In the genomic region with DNA sequence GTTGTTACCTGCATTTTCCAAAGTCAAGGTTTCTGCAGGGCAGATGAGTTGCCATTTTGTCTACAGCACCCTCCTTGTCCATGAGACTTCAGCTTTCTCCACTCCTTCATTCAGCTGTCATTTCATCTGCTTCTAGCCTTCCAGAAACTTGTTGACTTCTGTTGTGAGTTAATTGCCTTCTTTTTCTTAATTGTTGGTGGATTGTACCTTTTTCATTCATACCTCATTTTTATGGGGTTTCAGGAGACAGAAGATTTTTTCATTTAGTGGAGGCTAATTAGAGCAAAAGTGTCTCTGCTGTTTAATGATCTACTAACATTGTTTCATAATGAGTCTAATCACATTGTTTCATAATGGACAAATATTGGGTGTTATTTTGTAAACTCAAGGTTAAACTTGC, we compare ENCODE assay signal across 19 cellular contexts. TPM values are rescaled to one million over a fixed set of nuclear protein-coding genes. Genes with fewer than 3 reads are reported as not detected.
DNase-seq lines count a peak whose midpoint lies in the region; ATAC-seq and TF ChIP-seq lines count a peak whose summit lies in the region.
"Had no signal": no experiment of that assay in that cellular context is flagged by ENCODE, and none has a peak within 500 bp of the region (broad histone marks: within the 10 kb centered on the region; RNA-seq: fewer than 3 reads in every experiment).

No MANE protein-coding gene starts in this region.

- peaks cover 32% of the 10 kb centered on the region for H3K36me3 ChIP-seq in CD4-positive, CD25-positive, alpha-beta regulatory T cell (ENCODE audit: control insufficient read depth, insufficient read depth, low read length)
- H3K36me3 ChIP-seq in DND-41 (ENCODE audit: insufficient read depth, low read length), result peaks cover 57% of the 10 kb centered on the region
- H3K36me3 ChIP-seq: right lobe of liver had no signal

- H3K4me3 ChIP-seq in CD4-positive, CD25-positive, alpha-beta regulatory T cell (ENCODE audit: low read depth, low read length), result peak overlapping the region; percentile 17
- no peak overlapping the region for H3K4me3 ChIP-seq in DND-41 (ENCODE audit: low read depth in 1 of 2, low read length in 2 of 2)
- H3K4me3 ChIP-seq: lower lobe of right lung, right lobe of liver had no signal

- H3K36me3 Mint-ChIP-seq in CD4-positive, CD25-positive, alpha-beta regulatory T cell, result peaks cover 54% of the 10 kb centered on the region
- peaks cover 92% of the 10 kb centered on the region for H3K36me3 Mint-ChIP-seq in activated CD4-positive, alpha-beta memory T cell treated with anti-CD3 and anti-CD28 coated beads, Interleukin-2, amount 10 ng/mL, durations not matched to agents 7 days and 5 days (ENCODE audit: low read depth)
- peaks cover 9 to 74% (median 38%) of the 10 kb centered on the region in 3 donors for H3K36me3 Mint-ChIP-seq in naive thymus-derived CD8-positive, alpha-beta T cell

- no peaks in the 10 kb centered on the region for H3K27me3 Mint-ChIP-seq in CD4-positive, CD25-positive, alpha-beta regulatory T cell
- H3K27me3 Mint-ChIP-seq in activated CD4-positive, alpha-beta memory T cell treated with anti-CD3 and anti-CD28 coated beads, Interleukin-2, amount 10 ng/mL, durations not matched to agents 7 days and 5 days, result no peaks in the 10 kb centered on the region
- H3K27me3 Mint-ChIP-seq in naive thymus-derived CD8-positive, alpha-beta T cell, result no peaks in the 10 kb centered on the region
- H3K27me3 Mint-ChIP-seq: activated B cell treated with CpG ODN at 0.5 μM for 24 hours; activated CD8-positive, alpha-beta memory T cell treated with anti-CD3 and anti-CD28 coated beads, Interleukin-2, amount 10 ng/mL, durations not matched to agents 7 days and 5 days had no signal

- H3K4me2 ChIP-seq in DND-41 (ENCODE audit: insufficient read depth, low read length), result no peak overlapping the region

- no peaks in the 10 kb centered on the region for H3K27me3 ChIP-seq in CD4-positive, CD25-positive, alpha-beta regulatory T cell (ENCODE audit: control insufficient read depth, insufficient read depth, low read length)
- H3K27me3 ChIP-seq in DND-41 (ENCODE audit: insufficient read depth, low read length, poor library complexity), result no peaks in the 10 kb centered on the region
- H3K27me3 ChIP-seq: right lobe of liver had no signal

- peaks cover 64 to 89% (median 67%) of the 10 kb centered on the region in 4 donors for H3K4me1 Mint-ChIP-seq in CD4-positive, CD25-positive, alpha-beta regulatory T cell
- H3K4me1 Mint-ChIP-seq in activated CD4-positive, alpha-beta memory T cell treated with anti-CD3 and anti-CD28 coated beads, Interleukin-2, amount 10 ng/mL, durations not matched to agents 7 days and 5 days, result peaks cover 79% of the 10 kb centered on the region
- H3K4me1 Mint-ChIP-seq in naive thymus-derived CD8-positive, alpha-beta T cell, result peaks cover 25 to 54% (median 50%) of the 10 kb centered on the region in 4 donors

- no peak overlapping the region for H3K9ac ChIP-seq in DND-41 (ENCODE audit: low read depth, low read length)

- peak overlapping the region; percentile 5 for H3K27ac ChIP-seq in CD4-positive, CD25-positive, alpha-beta regulatory T cell (ENCODE audit: insufficient read depth, low read length, poor library complexity, severe bottlenecking)
- H3K27ac ChIP-seq in DND-41 (ENCODE audit: low read length), result 0 out of 2 replicates have a peak overlapping the region, but pooled peaks have one; percentile 33
- H3K27ac ChIP-seq: lower lobe of right lung had no signal

- DNase-seq in CD4-positive, CD25-positive, alpha-beta regulatory T cell, result no peak
- DNase-seq in DND-41 (no peak), UCSD-AML1 (lab: John Stamatoyannopoulos, UW; ENCODE audit: unreplicated experiment) (no peak), DMS79 (lab: John Stamatoyannopoulos, UW) (no peak)
- DNase-seq in activated CD4-positive, alpha-beta memory T cell treated with anti-CD3 and anti-CD28 coated beads, Interleukin-2, amount 10 ng/mL, durations not matched to agents 7 days and 5 days, result no peak
- DNase-seq in naive thymus-derived CD8-positive, alpha-beta T cell, result no peak
- DNase-seq: activated B cell treated with CpG ODN at 0.5 μM for 24 hours; activated CD8-positive, alpha-beta memory T cell treated with anti-CD3 and anti-CD28 coated beads, Interleukin-2, amount 10 ng/mL, durations not matched to agents 7 days and 5 days; activated gamma-delta T cell; Caco-2; Karpas-422; kidney; lower lobe of right lung; NCI-H187 treated with DMSO at 0.1 percent for 48 hours; NCI-H2227 treated with DMSO at 0.1 percent for 48 hours; NCI-H82; right lobe of liver; SHP77 had no signal

- peak overlapping the region; percentile 4 to 54 (median 41) for H3K4me3 Mint-ChIP-seq in CD4-positive, CD25-positive, alpha-beta regulatory T cell
- no peak overlapping the region for H3K4me3 Mint-ChIP-seq in activated CD4-positive, alpha-beta memory T cell treated with anti-CD3 and anti-CD28 coated beads, Interleukin-2, amount 10 ng/mL, durations not matched to agents 7 days and 5 days
- peak overlapping the region in 4 of 10 donors; percentile 0 to 37 (median 12) for H3K4me3 Mint-ChIP-seq in naive thymus-derived CD8-positive, alpha-beta T cell
- H3K4me3 Mint-ChIP-seq: activated B cell treated with CpG ODN at 0.5 μM for 24 hours; activated CD8-positive, alpha-beta memory T cell treated with anti-CD3 and anti-CD28 coated beads, Interleukin-2, amount 10 ng/mL, durations not matched to agents 7 days and 5 days had no signal

- H3K9me3 ChIP-seq in CD4-positive, CD25-positive, alpha-beta regulatory T cell (ENCODE audit: control insufficient read depth in 2 of 2, low read length in 2 of 2), result no peaks in the 10 kb centered on the region
- H3K9me3 ChIP-seq in DND-41 (ENCODE audit: insufficient read depth, low read length, severe bottlenecking), result no peaks in the 10 kb centered on the region
- H3K9me3 ChIP-seq: Caco-2, lower lobe of right lung, right lobe of liver had no signal

- H4K20me1 ChIP-seq in DND-41 (ENCODE audit: insufficient read depth, low read length), result peaks cover 12% of the 10 kb centered on the region

- peak overlapping the region; percentile 44 to 98 (median 52) for H3K27ac Mint-ChIP-seq in CD4-positive, CD25-positive, alpha-beta regulatory T cell
- peak overlapping the region; percentile 17 for H3K27ac Mint-ChIP-seq in activated CD4-positive, alpha-beta memory T cell treated with anti-CD3 and anti-CD28 coated beads, Interleukin-2, amount 10 ng/mL, durations not matched to agents 7 days and 5 days
- peak overlapping the region in 6 of 10 donors; percentile 7 to 92 (median 44) for H3K27ac Mint-ChIP-seq in naive thymus-derived CD8-positive, alpha-beta T cell
- H3K27ac Mint-ChIP-seq: activated B cell treated with CpG ODN at 0.5 μM for 24 hours; activated CD8-positive, alpha-beta memory T cell treated with anti-CD3 and anti-CD28 coated beads, Interleukin-2, amount 10 ng/mL, durations not matched to agents 7 days and 5 days had no signal

- CTCF ChIA-PET in activated CD4-positive, alpha-beta memory T cell treated with anti-CD3 and anti-CD28 coated beads, Interleukin-2, amount 10 ng/mL, durations not matched to agents 7 days and 5 days (lab: Charles Lee), result interaction anchor here (0.9 to 1.2 kb wide), 2 partner anchors 14 to 27 kb away, joined by 3 read pairs; no protein-coding TSS in a partner anchor

- no peak for ATAC-seq in CD4-positive, CD25-positive, alpha-beta regulatory T cell (ENCODE audit: low read depth in 2 of 2)
- ATAC-seq in DND-41 (ENCODE audit: insufficient read depth, low read depth) (no peak), GM21515 (IDR thresholded peaks at IDR 0.05; ENCODE audit: unreplicated experiment) (no peak)
- ATAC-seq in naive thymus-derived CD8-positive, alpha-beta T cell, result no peak
- ATAC-seq: activated CD8-positive, alpha-beta memory T cell treated with anti-CD3 and anti-CD28 coated beads, Interleukin-2, amount 10 ng/mL, durations not matched to agents 7 days and 5 days; lower lobe of right lung had no signal

- no peak overlapping the region for H2AFZ ChIP-seq in DND-41 (ENCODE audit: low read depth, low read length)

- peaks cover 86% of the 10 kb centered on the region for H3K79me2 ChIP-seq in DND-41 (ENCODE audit: insufficient read depth, low read length)

- H3K4me1 ChIP-seq in CD4-positive, CD25-positive, alpha-beta regulatory T cell (ENCODE audit: control insufficient read depth, insufficient read depth, low read length, poor library complexity, severe bottlenecking), result peaks cover 46% of the 10 kb centered on the region
- peaks cover 8% of the 10 kb centered on the region for H3K4me1 ChIP-seq in DND-41 (ENCODE audit: insufficient read depth, low read length)
- H3K4me1 ChIP-seq: Caco-2, lower lobe of right lung had no signal

- H3K9me3 Mint-ChIP-seq in CD4-positive, CD25-positive, alpha-beta regulatory T cell, result no peaks in the 10 kb centered on the region
- peaks cover 4% of the 10 kb centered on the region for H3K9me3 Mint-ChIP-seq in activated CD4-positive, alpha-beta memory T cell treated with anti-CD3 and anti-CD28 coated beads, Interleukin-2, amount 10 ng/mL, durations not matched to agents 7 days and 5 days
- H3K9me3 Mint-ChIP-seq in naive thymus-derived CD8-positive, alpha-beta T cell, result no peaks in the 10 kb centered on the region
- H3K9me3 Mint-ChIP-seq: activated B cell treated with CpG ODN at 0.5 μM for 24 hours had no signal

- TF ChIP-seq CTCF in DND-41 (IDR thresholded peaks at IDR 0.05; ENCODE audit: borderline replicate concordance, extremely low read depth, low read length, poor library complexity, severe bottlenecking), result no peak

- POLR2A ChIA-PET in activated CD4-positive, alpha-beta memory T cell treated with anti-CD3 and anti-CD28 coated beads, Interleukin-2, amount 10 ng/mL, durations not matched to agents 7 days and 5 days (lab: Charles Lee), result interaction anchor here (0.5 to 1.6 kb wide), 4 partner anchors 10 to 307 kb away, joined by 3 to 4 read pairs (median 4); no protein-coding TSS in a partner anchor
- POLR2A ChIA-PET in naive thymus-derived CD8-positive, alpha-beta T cell (lab: Charles Lee), result interaction anchor here (0.6 to 1.2 kb wide), 2 partner anchors 10 to 227 kb away, joined by 3 read pairs; no protein-coding TSS in a partner anchor

RNA-seq across cellular contexts. Expression of gene SUMO4, which starts 7.5 kb away (rescaled TPM):
- total RNA-seq in CD4-positive, CD25-positive, alpha-beta regulatory T cell, result 9.0 TPM
- polyA plus RNA-seq in CD4-positive, CD25-positive, alpha-beta regulatory T cell, result 1 to 10 TPM in 2 of 4 donors, under 1 TPM in 2; 0.38 to 1.6 (median 0.93) TPM
- total RNA-seq in activated CD4-positive, alpha-beta memory T cell treated with anti-CD3 and anti-CD28 coated beads, Interleukin-2, amount 10 ng/mL, durations not matched to agents 7 days and 5 days, result 1 to 10 TPM; 8.1 to 8.5 TPM
- total RNA-seq in naive thymus-derived CD8-positive, alpha-beta T cell, result 1 to 10 TPM; 5.1 to 6.0 TPM
- polyA plus RNA-seq in naive thymus-derived CD8-positive, alpha-beta T cell, result under 1 TPM; 0.30 to 0.80 (median 0.37) TPM
